In the genomic region with DNA sequence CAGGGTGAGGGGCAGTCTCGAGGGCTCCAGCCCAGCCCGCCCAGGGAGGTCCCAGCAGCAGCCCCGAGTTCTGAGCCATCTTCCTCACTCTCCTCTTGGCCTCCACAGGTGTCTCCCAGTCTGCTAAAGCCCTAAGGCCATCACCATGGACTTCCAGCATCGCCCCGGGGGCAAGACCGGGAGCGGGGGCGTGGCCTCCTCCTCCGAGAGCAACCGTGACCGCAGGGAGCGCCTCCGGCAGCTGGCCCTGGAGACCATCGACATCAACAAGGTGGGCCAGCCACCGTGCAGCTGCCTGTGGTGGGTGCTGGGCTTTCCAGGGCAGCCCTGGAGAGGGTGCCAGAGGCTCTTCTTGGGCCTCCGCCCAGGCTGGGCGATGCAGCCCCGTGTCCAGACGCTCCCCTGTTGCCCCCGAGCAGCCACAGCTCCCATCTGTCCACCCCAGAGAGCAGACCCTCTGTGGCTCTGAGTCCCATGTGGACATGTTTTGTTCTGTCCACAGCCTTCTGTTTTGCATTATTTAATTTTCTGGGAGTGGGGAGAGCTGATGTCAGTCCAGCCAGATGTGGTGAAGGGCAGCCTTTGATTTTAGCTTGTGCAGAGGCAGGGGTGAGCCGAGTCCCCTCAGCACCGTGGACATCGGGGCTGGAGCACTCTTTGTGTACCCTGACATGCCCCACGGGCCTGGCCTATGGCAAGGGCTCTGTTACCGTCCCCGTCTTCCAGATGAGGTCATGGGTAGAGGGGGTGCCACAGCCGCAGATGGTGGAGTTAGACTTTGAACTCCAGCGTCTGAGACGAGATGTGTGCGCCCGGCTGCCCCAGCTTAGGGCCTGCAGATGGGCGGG, we compare ENCODE assay signal across 1 cellular context.
TF ChIP-seq lines count a peak whose summit lies in the region.

No MANE protein-coding gene starts in this region.

TF ChIP-seq in H1, 55 proteins besides CTCF, POLR2A, EP300 and RAD21:
- TF ChIP-seq CREB1 (IDR thresholded peaks at IDR 0.05) (no peak), TCF12 (IDR thresholded peaks at IDR 0.05; ENCODE audit: low read depth, low read length) (no peak), GTF2F1 (IDR thresholded peaks at IDR 0.05; ENCODE audit: borderline replicate concordance, low read depth, low read length) (no peak), EZH2 (IDR thresholded peaks at IDR 0.05; ENCODE audit: low read depth, low read length, severe bottlenecking) (no peak), HDAC2 (IDR thresholded peaks at IDR 0.05; ENCODE audit: borderline replicate concordance in 1 of 2, low read depth in 2 of 2, low read length in 2 of 2) (no peak)
- TF ChIP-seq, protein P1, sequence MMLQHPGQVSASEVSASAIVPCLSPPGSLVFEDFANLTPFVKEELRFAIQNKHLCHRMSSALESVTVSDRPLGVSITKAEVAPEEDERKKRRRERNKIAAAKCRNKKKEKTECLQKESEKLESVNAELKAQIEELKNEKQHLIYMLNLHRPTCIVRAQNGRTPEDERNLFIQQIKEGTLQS (IDR thresholded peaks at IDR 0.05; ENCODE audit: insufficient read depth, low read depth, low read length), result no peak
- TF ChIP-seq, protein P2, sequence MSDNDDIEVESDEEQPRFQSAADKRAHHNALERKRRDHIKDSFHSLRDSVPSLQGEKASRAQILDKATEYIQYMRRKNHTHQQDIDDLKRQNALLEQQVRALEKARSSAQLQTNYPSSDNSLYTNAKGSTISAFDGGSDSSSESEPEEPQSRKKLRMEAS (IDR thresholded peaks at IDR 0.05), result no peak
TF ChIP-seq in H1: peak in this region for 0.
